In the genomic region with DNA sequence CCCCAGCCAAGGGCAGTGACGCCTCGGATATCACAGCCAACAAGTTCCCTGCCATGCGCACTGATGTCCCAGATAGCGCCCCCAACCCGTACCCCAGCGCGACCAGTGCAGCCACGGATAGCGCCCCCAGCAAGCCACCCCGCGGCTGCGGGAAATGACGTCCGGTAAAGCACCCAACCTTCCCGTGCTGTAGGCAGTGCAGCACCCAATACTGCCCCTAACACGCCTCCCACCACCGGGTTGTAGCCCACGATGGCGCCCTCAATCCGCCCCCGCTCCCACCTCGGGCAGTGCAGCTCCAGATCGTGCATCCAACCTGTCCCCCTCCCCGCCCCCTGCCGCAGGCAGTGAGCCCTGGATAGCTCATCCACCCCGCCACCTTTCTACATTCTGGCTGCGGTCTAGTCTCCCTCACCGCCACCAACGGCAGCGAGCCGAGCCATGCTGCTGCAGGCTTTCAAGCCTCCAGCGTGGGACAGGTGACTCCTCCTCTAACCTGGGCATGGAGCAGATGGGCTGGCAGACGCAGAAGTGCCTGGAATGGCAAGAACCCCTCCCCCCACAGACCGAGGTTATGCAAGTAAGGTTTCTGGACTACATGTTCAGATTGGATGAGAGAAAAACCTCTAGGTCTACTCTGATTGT, we compare ENCODE assay signal across 2 cellular contexts.
TF ChIP-seq lines count a peak whose summit lies in the region.

No MANE protein-coding gene starts in this region.

TF ChIP-seq in Ishikawa, 13 proteins besides CTCF, POLR2A, EP300 and RAD21:
- TF ChIP-seq, protein P1, sequence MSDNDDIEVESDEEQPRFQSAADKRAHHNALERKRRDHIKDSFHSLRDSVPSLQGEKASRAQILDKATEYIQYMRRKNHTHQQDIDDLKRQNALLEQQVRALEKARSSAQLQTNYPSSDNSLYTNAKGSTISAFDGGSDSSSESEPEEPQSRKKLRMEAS (IDR thresholded peaks at IDR 0.05) = peak; percentile 68
- TF ChIP-seq, protein P2, sequence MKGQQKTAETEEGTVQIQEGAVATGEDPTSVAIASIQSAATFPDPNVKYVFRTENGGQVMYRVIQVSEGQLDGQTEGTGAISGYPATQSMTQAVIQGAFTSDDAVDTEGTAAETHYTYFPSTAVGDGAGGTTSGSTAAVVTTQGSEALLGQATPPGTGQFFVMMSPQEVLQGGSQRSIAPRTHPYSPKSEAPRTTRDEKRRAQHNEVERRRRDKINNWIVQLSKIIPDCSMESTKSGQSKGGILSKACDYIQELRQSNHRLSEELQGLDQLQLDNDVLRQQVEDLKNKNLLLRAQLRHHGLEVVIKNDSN (IDR thresholded peaks at IDR 0.05) = peak; percentile 27; the same call in 1 of the 2 replicates
- TF ChIP-seq CEBPB (IDR thresholded peaks at IDR 0.05) (no peak), EGR1 (IDR thresholded peaks at IDR 0.05) (peak; percentile 60), NFIC (IDR thresholded peaks at IDR 0.05) (no peak), YY1 (IDR thresholded peaks at IDR 0.05; ENCODE audit: low read depth) (0 out of 2 replicates have a peak, but pooled peaks have one; percentile 21), ZBTB7A (IDR thresholded peaks at IDR 0.05; ENCODE audit: low read depth) (peak; percentile 9; the same call in 1 of the 2 replicates)

TF ChIP-seq in HepG2, 621 proteins besides CTCF, POLR2A, EP300 and RAD21:
- TF ChIP-seq, protein P3, sequence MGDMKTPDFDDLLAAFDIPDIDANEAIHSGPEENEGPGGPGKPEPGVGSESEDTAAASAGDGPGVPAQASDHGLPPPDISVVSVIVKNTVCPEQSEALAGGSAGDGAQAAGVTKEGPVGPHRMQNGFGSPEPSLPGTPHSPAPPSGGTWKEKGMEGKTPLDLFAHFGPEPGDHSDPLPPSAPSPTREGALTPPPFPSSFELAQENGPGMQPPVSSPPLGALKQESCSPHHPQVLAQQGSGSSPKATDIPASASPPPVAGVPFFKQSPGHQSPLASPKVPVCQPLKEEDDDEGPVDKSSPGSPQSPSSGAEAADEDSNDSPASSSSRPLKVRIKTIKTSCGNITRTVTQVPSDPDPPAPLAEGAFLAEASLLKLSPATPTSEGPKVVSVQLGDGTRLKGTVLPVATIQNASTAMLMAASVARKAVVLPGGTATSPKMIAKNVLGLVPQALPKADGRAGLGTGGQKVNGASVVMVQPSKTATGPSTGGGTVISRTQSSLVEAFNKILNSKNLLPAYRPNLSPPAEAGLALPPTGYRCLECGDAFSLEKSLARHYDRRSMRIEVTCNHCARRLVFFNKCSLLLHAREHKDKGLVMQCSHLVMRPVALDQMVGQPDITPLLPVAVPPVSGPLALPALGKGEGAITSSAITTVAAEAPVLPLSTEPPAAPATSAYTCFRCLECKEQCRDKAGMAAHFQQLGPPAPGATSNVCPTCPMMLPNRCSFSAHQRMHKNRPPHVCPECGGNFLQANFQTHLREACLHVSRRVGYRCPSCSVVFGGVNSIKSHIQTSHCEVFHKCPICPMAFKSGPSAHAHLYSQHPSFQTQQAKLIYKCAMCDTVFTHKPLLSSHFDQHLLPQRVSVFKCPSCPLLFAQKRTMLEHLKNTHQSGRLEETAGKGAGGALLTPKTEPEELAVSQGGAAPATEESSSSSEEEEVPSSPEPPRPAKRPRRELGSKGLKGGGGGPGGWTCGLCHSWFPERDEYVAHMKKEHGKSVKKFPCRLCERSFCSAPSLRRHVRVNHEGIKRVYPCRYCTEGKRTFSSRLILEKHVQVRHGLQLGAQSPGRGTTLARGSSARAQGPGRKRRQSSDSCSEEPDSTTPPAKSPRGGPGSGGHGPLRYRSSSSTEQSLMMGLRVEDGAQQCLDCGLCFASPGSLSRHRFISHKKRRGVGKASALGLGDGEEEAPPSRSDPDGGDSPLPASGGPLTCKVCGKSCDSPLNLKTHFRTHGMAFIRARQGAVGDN (CRISPR knock-in tag; IDR thresholded peaks at IDR 0.05) = peak; percentile 63; the same call in 1 of the 2 replicates
- TF ChIP-seq ZFY (CRISPR knock-in tag; IDR thresholded peaks at IDR 0.05) (peak; percentile 7; the same call in 1 of the 2 replicates), PITX1 (CRISPR knock-in tag; IDR thresholded peaks at IDR 0.05) (0 out of 2 replicates have a peak, but pooled peaks have one; percentile 7), ISL2 (CRISPR knock-in tag; IDR thresholded peaks at IDR 0.05) (no peak), HNRNPL (IDR thresholded peaks at IDR 0.05; ENCODE audit: low read depth, low read length) (0 out of 2 replicates have a peak, but pooled peaks have one; percentile 16), ZNF556 (CRISPR knock-in tag; IDR thresholded peaks at IDR 0.05; ENCODE audit: borderline replicate concordance) (0 out of 2 replicates have a peak, but pooled peaks have one; percentile 23), REPIN1 (CRISPR knock-in tag; IDR thresholded peaks at IDR 0.05; ENCODE audit: borderline replicate concordance, low read depth) (0 out of 2 replicates have a peak, but pooled peaks have one; percentile 31), ZNF207 (IDR thresholded peaks at IDR 0.05; ENCODE audit: borderline replicate concordance) (no peak), MYC (CRISPR knock-in tag; IDR thresholded peaks at IDR 0.05; ENCODE audit: borderline replicate concordance) (peak; percentile 22; the same call in 1 of the 2 replicates), SALL2 (CRISPR knock-in tag; IDR thresholded peaks at IDR 0.05) (no peak), HDAC1 (CRISPR knock-in tag; IDR thresholded peaks at IDR 0.05) (0 out of 2 replicates have a peak, but pooled peaks have one; percentile 29), HIVEP1 (CRISPR knock-in tag; IDR thresholded peaks at IDR 0.05) (0 out of 2 replicates have a peak, but pooled peaks have one; percentile 26), ZNF782 (CRISPR knock-in tag; IDR thresholded peaks at IDR 0.05; ENCODE audit: borderline replicate concordance) (no peak), RXRA (CRISPR knock-in tag; IDR thresholded peaks at IDR 0.05) (no peak)
- TF ChIP-seq, protein P4, sequence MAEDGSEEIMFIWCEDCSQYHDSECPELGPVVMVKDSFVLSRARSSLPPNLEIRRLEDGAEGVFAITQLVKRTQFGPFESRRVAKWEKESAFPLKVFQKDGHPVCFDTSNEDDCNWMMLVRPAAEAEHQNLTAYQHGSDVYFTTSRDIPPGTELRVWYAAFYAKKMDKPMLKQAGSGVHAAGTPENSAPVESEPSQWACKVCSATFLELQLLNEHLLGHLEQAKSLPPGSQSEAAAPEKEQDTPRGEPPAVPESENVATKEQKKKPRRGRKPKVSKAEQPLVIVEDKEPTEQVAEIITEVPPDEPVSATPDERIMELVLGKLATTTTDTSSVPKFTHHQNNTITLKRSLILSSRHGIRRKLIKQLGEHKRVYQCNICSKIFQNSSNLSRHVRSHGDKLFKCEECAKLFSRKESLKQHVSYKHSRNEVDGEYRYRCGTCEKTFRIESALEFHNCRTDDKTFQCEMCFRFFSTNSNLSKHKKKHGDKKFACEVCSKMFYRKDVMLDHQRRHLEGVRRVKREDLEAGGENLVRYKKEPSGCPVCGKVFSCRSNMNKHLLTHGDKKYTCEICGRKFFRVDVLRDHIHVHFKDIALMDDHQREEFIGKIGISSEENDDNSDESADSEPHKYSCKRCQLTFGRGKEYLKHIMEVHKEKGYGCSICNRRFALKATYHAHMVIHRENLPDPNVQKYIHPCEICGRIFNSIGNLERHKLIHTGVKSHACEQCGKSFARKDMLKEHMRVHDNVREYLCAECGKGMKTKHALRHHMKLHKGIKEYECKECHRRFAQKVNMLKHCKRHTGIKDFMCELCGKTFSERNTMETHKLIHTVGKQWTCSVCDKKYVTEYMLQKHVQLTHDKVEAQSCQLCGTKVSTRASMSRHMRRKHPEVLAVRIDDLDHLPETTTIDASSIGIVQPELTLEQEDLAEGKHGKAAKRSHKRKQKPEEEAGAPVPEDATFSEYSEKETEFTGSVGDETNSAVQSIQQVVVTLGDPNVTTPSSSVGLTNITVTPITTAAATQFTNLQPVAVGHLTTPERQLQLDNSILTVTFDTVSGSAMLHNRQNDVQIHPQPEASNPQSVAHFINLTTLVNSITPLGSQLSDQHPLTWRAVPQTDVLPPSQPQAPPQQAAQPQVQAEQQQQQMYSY (CRISPR knock-in tag; IDR thresholded peaks at IDR 0.05) = peak; percentile 74; the same call in 1 of the 2 replicates
- TF ChIP-seq, protein P5, sequence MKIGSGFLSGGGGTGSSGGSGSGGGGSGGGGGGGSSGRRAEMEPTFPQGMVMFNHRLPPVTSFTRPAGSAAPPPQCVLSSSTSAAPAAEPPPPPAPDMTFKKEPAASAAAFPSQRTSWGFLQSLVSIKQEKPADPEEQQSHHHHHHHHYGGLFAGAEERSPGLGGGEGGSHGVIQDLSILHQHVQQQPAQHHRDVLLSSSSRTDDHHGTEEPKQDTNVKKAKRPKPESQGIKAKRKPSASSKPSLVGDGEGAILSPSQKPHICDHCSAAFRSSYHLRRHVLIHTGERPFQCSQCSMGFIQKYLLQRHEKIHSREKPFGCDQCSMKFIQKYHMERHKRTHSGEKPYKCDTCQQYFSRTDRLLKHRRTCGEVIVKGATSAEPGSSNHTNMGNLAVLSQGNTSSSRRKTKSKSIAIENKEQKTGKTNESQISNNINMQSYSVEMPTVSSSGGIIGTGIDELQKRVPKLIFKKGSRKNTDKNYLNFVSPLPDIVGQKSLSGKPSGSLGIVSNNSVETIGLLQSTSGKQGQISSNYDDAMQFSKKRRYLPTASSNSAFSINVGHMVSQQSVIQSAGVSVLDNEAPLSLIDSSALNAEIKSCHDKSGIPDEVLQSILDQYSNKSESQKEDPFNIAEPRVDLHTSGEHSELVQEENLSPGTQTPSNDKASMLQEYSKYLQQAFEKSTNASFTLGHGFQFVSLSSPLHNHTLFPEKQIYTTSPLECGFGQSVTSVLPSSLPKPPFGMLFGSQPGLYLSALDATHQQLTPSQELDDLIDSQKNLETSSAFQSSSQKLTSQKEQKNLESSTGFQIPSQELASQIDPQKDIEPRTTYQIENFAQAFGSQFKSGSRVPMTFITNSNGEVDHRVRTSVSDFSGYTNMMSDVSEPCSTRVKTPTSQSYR (CRISPR knock-in tag; IDR thresholded peaks at IDR 0.05; ENCODE audit: borderline replicate concordance) = peak; percentile 62; the same call in 1 of the 2 replicates
- TF ChIP-seq, protein P6, sequence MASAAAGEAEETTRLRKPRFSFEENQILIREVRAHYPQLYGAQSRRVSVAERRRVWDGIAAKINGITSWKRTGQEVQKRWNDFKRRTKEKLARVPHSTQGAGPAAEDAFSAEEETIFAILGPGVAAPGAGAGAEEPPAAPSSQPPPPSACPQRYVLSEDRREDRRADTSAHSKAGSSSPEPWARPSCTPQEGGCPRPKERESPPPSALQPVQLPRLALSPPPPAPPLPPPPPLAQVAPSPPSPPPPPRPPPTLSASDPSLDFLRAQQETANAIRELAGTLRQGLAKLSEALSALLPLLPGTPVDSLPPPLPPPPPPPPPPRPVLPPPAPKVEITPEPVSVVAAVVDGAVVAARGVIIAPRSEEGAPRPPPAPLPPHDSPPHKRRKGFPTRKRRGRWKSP (CRISPR knock-in tag; IDR thresholded peaks at IDR 0.05) = peak; percentile 35; the same call in 1 of the 2 replicates
- TF ChIP-seq, protein P7, sequence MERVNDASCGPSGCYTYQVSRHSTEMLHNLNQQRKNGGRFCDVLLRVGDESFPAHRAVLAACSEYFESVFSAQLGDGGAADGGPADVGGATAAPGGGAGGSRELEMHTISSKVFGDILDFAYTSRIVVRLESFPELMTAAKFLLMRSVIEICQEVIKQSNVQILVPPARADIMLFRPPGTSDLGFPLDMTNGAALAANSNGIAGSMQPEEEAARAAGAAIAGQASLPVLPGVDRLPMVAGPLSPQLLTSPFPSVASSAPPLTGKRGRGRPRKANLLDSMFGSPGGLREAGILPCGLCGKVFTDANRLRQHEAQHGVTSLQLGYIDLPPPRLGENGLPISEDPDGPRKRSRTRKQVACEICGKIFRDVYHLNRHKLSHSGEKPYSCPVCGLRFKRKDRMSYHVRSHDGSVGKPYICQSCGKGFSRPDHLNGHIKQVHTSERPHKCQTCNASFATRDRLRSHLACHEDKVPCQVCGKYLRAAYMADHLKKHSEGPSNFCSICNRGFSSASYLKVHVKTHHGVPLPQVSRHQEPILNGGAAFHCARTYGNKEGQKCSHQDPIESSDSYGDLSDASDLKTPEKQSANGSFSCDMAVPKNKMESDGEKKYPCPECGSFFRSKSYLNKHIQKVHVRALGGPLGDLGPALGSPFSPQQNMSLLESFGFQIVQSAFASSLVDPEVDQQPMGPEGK (CRISPR knock-in tag; IDR thresholded peaks at IDR 0.05) = 0 out of 2 replicates have a peak, but pooled peaks have one; percentile 7
- TF ChIP-seq, protein P8, sequence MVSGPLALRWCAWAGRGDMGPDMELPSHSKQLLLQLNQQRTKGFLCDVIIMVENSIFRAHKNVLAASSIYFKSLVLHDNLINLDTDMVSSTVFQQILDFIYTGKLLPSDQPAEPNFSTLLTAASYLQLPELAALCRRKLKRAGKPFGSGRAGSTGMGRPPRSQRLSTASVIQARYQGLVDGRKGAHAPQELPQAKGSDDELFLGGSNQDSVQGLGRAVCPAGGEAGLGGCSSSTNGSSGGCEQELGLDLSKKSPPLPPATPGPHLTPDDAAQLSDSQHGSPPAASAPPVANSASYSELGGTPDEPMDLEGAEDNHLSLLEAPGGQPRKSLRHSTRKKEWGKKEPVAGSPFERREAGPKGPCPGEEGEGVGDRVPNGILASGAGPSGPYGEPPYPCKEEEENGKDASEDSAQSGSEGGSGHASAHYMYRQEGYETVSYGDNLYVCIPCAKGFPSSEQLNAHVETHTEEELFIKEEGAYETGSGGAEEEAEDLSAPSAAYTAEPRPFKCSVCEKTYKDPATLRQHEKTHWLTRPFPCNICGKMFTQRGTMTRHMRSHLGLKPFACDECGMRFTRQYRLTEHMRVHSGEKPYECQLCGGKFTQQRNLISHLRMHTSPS (CRISPR knock-in tag; IDR thresholded peaks at IDR 0.05; ENCODE audit: low read depth) = 0 out of 2 replicates have a peak, but pooled peaks have one; percentile 54
